1 cellular context compared by ENCODE assay signal in the genomic region with DNA sequence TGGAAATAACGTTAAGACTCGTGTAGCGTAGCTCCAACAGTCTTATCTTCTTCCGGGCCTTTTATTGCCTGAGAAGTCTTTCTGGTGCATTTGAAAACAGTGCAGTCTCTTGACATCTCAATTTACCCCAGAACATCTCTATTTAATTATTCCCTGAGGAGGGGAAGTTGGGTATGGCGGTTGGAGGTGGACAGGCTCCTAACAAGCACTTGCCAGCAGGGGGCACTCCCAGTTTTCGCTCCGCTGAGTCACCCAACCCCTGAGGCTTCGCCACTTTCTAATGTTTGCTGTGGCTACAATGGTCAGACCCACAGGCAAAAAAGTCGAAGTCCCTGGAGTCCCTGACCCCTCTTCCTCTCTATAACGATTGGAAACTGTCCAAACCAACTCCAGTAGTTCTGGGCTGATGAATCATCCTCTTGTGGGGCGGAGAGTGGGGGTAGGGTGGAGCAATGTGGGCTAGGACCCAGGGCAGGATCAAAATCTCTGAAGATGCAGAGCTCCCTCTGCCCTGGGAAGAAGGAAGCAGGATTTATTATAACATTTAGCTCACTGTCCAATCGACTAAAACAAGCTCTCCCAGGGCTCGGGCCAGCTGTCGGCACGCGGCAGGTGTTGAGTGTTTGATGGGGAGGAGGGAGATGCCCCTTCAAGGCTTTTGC.
TF ChIP-seq lines count a peak whose summit lies in the region.

No MANE protein-coding gene starts in this region.

TF ChIP-seq in IMR-90, 13 proteins besides CTCF, POLR2A, EP300 and RAD21 (continued from another document):
- TF ChIP-seq, protein P1, sequence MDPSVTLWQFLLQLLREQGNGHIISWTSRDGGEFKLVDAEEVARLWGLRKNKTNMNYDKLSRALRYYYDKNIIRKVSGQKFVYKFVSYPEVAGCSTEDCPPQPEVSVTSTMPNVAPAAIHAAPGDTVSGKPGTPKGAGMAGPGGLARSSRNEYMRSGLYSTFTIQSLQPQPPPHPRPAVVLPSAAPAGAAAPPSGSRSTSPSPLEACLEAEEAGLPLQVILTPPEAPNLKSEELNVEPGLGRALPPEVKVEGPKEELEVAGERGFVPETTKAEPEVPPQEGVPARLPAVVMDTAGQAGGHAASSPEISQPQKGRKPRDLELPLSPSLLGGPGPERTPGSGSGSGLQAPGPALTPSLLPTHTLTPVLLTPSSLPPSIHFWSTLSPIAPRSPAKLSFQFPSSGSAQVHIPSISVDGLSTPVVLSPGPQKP (IDR thresholded peaks at IDR 0.05; ENCODE audit: borderline replicate concordance, low read depth, low read length), result no peak
- TF ChIP-seq MAFK (IDR thresholded peaks at IDR 0.05; ENCODE audit: low read depth, low read length) (no peak), RCOR1 (IDR thresholded peaks at IDR 0.05; ENCODE audit: insufficient replicate concordance, low read length) (no peak)
